ENCODE assay signal across 18 cellular contexts in the genomic region with DNA sequence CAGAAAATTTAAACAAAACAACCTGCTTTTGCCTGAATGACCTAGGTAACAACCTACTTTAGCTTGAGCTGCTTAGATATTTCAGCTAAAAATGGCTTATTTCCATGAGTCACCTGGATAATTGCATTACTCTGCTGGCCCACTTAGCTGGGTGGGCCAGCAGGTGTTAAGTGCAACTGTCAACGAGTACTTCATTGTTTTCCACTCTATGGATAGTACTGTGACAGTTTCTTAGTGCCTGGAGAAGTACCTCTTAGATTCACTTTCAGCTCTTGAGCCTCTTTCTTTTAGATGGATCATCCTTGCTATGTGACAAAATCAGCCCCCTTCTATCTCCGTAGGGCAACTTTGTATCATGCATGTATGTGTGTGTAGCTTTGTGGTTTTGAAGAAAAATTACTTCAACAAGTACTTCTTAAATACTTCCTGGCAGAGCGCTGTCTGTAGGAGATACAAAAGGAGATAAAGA.
DNase-seq lines count a peak whose midpoint lies in the region; ATAC-seq and TF ChIP-seq lines count a peak whose summit lies in the region.
"Had no signal": no experiment of that assay in that cellular context is flagged by ENCODE, and none has a peak within 500 bp of the region (broad histone marks: within the 10 kb centered on the region; RNA-seq: fewer than 3 reads in every experiment).

No MANE protein-coding gene starts in this region.

- no peaks in the 10 kb centered on the region for H3K36me3 Mint-ChIP-seq in activated CD4-positive, alpha-beta memory T cell treated with anti-CD3 and anti-CD28 coated beads for 36 hours
- H3K36me3 Mint-ChIP-seq in activated CD4-positive, alpha-beta memory T cell treated with anti-CD3 and anti-CD28 coated beads, Interleukin-2, amount 10 ng/mL, durations not matched to agents 7 days and 5 days (ENCODE audit: low read depth), result no peaks in the 10 kb centered on the region
- no peaks in the 10 kb centered on the region for H3K36me3 Mint-ChIP-seq in activated T-helper 17 cell treated with anti-CD3 and anti-CD28 coated beads, Interleukin-2, amount 50 U/mL, for 72 hours (ENCODE audit: low read depth)
- no peaks in the 10 kb centered on the region for H3K36me3 Mint-ChIP-seq in stimulated activated effector memory CD8-positive, alpha-beta T cell treated with anti-CD3 and anti-CD28 coated beads, Interleukin-12 subunit alpha, Interleukin-12 subunit beta, amount 100 ng/mL, for 72 hours
- H3K36me3 Mint-ChIP-seq: natural killer cell had no signal

- peaks cover 54% of the 10 kb centered on the region for H3K27me3 ChIP-seq in Loucy (ENCODE audit: insufficient read depth, low read length, poor library complexity, severe bottlenecking)
- H3K27me3 ChIP-seq: gastrocnemius medialis, tibial nerve had no signal

- H3K4me1 ChIP-seq in Loucy (ENCODE audit: insufficient read depth, low read length, poor library complexity, severe bottlenecking), result peaks cover 7% of the 10 kb centered on the region
- H3K4me1 ChIP-seq: gastrocnemius medialis, parathyroid adenoma, tibial nerve had no signal

- no peaks in the 10 kb centered on the region for H3K79me2 ChIP-seq in Loucy (ENCODE audit: insufficient read depth, low read length)
- H3K79me2 ChIP-seq: parathyroid adenoma had no signal

- H3K9me2 ChIP-seq in Loucy (replicated peaks; ENCODE audit: low read depth, low read length), result no peaks in the 10 kb centered on the region

- no peak overlapping the region for H3K4me3 ChIP-seq in Loucy (ENCODE audit: low read length, poor library complexity, severe bottlenecking)
- H3K4me3 ChIP-seq: cardiac muscle cell, gastrocnemius medialis, GM23248, tibial nerve had no signal

- ATAC-seq in activated T-helper 17 cell treated with anti-CD3 and anti-CD28 coated beads, Interleukin-2, amount 50 U/mL, for 72 hours (replicated peaks), result peak; percentile 64
- peak; percentile 73 for ATAC-seq in stimulated activated effector memory CD8-positive, alpha-beta T cell treated with anti-CD3 and anti-CD28 coated beads, Interleukin-12 subunit alpha, Interleukin-12 subunit beta, amount 100 ng/mL, for 72 hours
- no peak for ATAC-seq in omental fat pad (ENCODE audit: low FRiP score)
- no peak for ATAC-seq in HG02885 (IDR thresholded peaks at IDR 0.05; ENCODE audit: poor library complexity, unreplicated experiment)
- ATAC-seq: gastrocnemius medialis, natural killer cell had no signal

- no peaks in the 10 kb centered on the region for H3F3A ChIP-seq in Loucy (ENCODE audit: low read depth)

- H2AFZ ChIP-seq in Loucy (ENCODE audit: low read length), result no peak overlapping the region
- H2AFZ ChIP-seq: GM23248, parathyroid adenoma had no signal

- no peaks in the 10 kb centered on the region for H4K20me1 ChIP-seq in Loucy (ENCODE audit: insufficient read depth, low read length, poor library complexity, severe bottlenecking)

- CTCF ChIA-PET in activated CD4-positive, alpha-beta memory T cell treated with anti-CD3 and anti-CD28 coated beads for 36 hours (lab: Charles Lee), result interaction anchor here (0.9 to 1.3 kb wide), 3 partner anchors 21 to 26 kb away, joined by 3 to 4 read pairs (median 3); no protein-coding TSS in a partner anchor
- CTCF ChIA-PET in activated CD4-positive, alpha-beta memory T cell treated with anti-CD3 and anti-CD28 coated beads, Interleukin-2, amount 10 ng/mL, durations not matched to agents 7 days and 5 days (lab: Charles Lee), result interaction anchor here (1.0 kb wide), 1 partner anchor 27 kb away, joined by 4 read pairs; no protein-coding TSS in a partner anchor

- H3K9ac ChIP-seq in Loucy (ENCODE audit: low read depth, low read length, poor library complexity, severe bottlenecking), result no peak overlapping the region
- H3K9ac ChIP-seq: GM23248, parathyroid adenoma had no signal

- peak overlapping the region; percentile 21 for H3K27ac Mint-ChIP-seq in activated CD4-positive, alpha-beta memory T cell treated with anti-CD3 and anti-CD28 coated beads for 36 hours
- H3K27ac Mint-ChIP-seq in activated CD4-positive, alpha-beta memory T cell treated with anti-CD3 and anti-CD28 coated beads, Interleukin-2, amount 10 ng/mL, durations not matched to agents 7 days and 5 days, result no peak overlapping the region
- peak overlapping the region; percentile 13 for H3K27ac Mint-ChIP-seq in activated T-helper 17 cell treated with anti-CD3 and anti-CD28 coated beads, Interleukin-2, amount 50 U/mL, for 72 hours
- H3K27ac Mint-ChIP-seq in stimulated activated effector memory CD8-positive, alpha-beta T cell treated with anti-CD3 and anti-CD28 coated beads, Interleukin-12 subunit alpha, Interleukin-12 subunit beta, amount 100 ng/mL, for 72 hours, result no peak overlapping the region
- H3K27ac Mint-ChIP-seq: natural killer cell had no signal

- TF ChIP-seq CTCF in Loucy (conservative IDR thresholded peaks at IDR 0.05; ENCODE audit: low read length), result no peak
- TF ChIP-seq CTCF in omental fat pad (IDR thresholded peaks at IDR 0.05), result no peak

- peaks cover 31% of the 10 kb centered on the region for H3K4me1 Mint-ChIP-seq in activated CD4-positive, alpha-beta memory T cell treated with anti-CD3 and anti-CD28 coated beads for 36 hours (ENCODE audit: low read depth)
- H3K4me1 Mint-ChIP-seq in activated CD4-positive, alpha-beta memory T cell treated with anti-CD3 and anti-CD28 coated beads, Interleukin-2, amount 10 ng/mL, durations not matched to agents 7 days and 5 days, result peaks cover 22% of the 10 kb centered on the region
- H3K4me1 Mint-ChIP-seq in activated T-helper 17 cell treated with anti-CD3 and anti-CD28 coated beads, Interleukin-2, amount 50 U/mL, for 72 hours, result peaks cover 23% of the 10 kb centered on the region
- peaks cover 7% of the 10 kb centered on the region for H3K4me1 Mint-ChIP-seq in stimulated activated effector memory CD8-positive, alpha-beta T cell treated with anti-CD3 and anti-CD28 coated beads, Interleukin-12 subunit alpha, Interleukin-12 subunit beta, amount 100 ng/mL, for 72 hours

- no peak for DNase-seq in activated CD4-positive, alpha-beta memory T cell treated with anti-CD3 and anti-CD28 coated beads for 36 hours
- no peak for DNase-seq in activated CD4-positive, alpha-beta memory T cell treated with anti-CD3 and anti-CD28 coated beads, Interleukin-2, amount 10 ng/mL, durations not matched to agents 7 days and 5 days
- DNase-seq in stimulated activated effector memory CD8-positive, alpha-beta T cell treated with anti-CD3 and anti-CD28 coated beads, Interleukin-12 subunit alpha, Interleukin-12 subunit beta, amount 100 ng/mL, for 72 hours (ENCODE audit: low spot score in 2 of 2), result no peak
- no peak for DNase-seq in omental fat pad (ENCODE audit: low spot score)
- no peak for DNase-seq in dermis blood vessel endothelial cell
- DNase-seq: activated CD8-positive, alpha-beta memory T cell treated with anti-CD3 and anti-CD28 coated beads for 24 hours; amygdala; gastrocnemius medialis; GM23248; natural killer cell; NCI-H1436; NCI-H226 had no signal

- no peaks in the 10 kb centered on the region for H3K27me3 Mint-ChIP-seq in activated CD4-positive, alpha-beta memory T cell treated with anti-CD3 and anti-CD28 coated beads for 36 hours
- H3K27me3 Mint-ChIP-seq in activated CD4-positive, alpha-beta memory T cell treated with anti-CD3 and anti-CD28 coated beads, Interleukin-2, amount 10 ng/mL, durations not matched to agents 7 days and 5 days, result peaks cover 5% of the 10 kb centered on the region
- H3K27me3 Mint-ChIP-seq in activated T-helper 17 cell treated with anti-CD3 and anti-CD28 coated beads, Interleukin-2, amount 50 U/mL, for 72 hours, result no peaks in the 10 kb centered on the region

- H3K9me3 ChIP-seq in Loucy (ENCODE audit: insufficient read depth, low read depth, low read length), result no peaks in the 10 kb centered on the region
- H3K9me3 ChIP-seq: gastrocnemius medialis, tibial nerve had no signal

- POLR2A ChIA-PET in activated CD4-positive, alpha-beta memory T cell treated with anti-CD3 and anti-CD28 coated beads for 36 hours (lab: Charles Lee), result interaction anchor here (1.0 kb wide), 1 partner anchor 552 kb away, joined by 3 read pairs; no protein-coding TSS in a partner anchor
- POLR2A ChIA-PET in activated CD4-positive, alpha-beta memory T cell treated with anti-CD3 and anti-CD28 coated beads, Interleukin-2, amount 10 ng/mL, durations not matched to agents 7 days and 5 days (lab: Charles Lee), result no interaction called here

- no peak overlapping the region for H3K4me3 Mint-ChIP-seq in activated CD4-positive, alpha-beta memory T cell treated with anti-CD3 and anti-CD28 coated beads for 36 hours
- H3K4me3 Mint-ChIP-seq in activated CD4-positive, alpha-beta memory T cell treated with anti-CD3 and anti-CD28 coated beads, Interleukin-2, amount 10 ng/mL, durations not matched to agents 7 days and 5 days, result no peak overlapping the region
- peak overlapping the region; percentile 40 for H3K4me3 Mint-ChIP-seq in activated T-helper 17 cell treated with anti-CD3 and anti-CD28 coated beads, Interleukin-2, amount 50 U/mL, for 72 hours
- H3K4me3 Mint-ChIP-seq in stimulated activated effector memory CD8-positive, alpha-beta T cell treated with anti-CD3 and anti-CD28 coated beads, Interleukin-12 subunit alpha, Interleukin-12 subunit beta, amount 100 ng/mL, for 72 hours, result no peak overlapping the region
- H3K4me3 Mint-ChIP-seq: natural killer cell had no signal

- no peaks in the 10 kb centered on the region for H3K9me3 Mint-ChIP-seq in activated CD4-positive, alpha-beta memory T cell treated with anti-CD3 and anti-CD28 coated beads for 36 hours
- no peaks in the 10 kb centered on the region for H3K9me3 Mint-ChIP-seq in activated CD4-positive, alpha-beta memory T cell treated with anti-CD3 and anti-CD28 coated beads, Interleukin-2, amount 10 ng/mL, durations not matched to agents 7 days and 5 days
- no peaks in the 10 kb centered on the region for H3K9me3 Mint-ChIP-seq in activated T-helper 17 cell treated with anti-CD3 and anti-CD28 coated beads, Interleukin-2, amount 50 U/mL, for 72 hours
- peaks cover 3% of the 10 kb centered on the region for H3K9me3 Mint-ChIP-seq in stimulated activated effector memory CD8-positive, alpha-beta T cell treated with anti-CD3 and anti-CD28 coated beads, Interleukin-12 subunit alpha, Interleukin-12 subunit beta, amount 100 ng/mL, for 72 hours
- H3K9me3 Mint-ChIP-seq: natural killer cell had no signal

- peak overlapping the region; percentile 3 for H3K4me2 ChIP-seq in Loucy (ENCODE audit: low read depth, low read length, poor library complexity, severe bottlenecking)

- no peaks in the 10 kb centered on the region for H3K36me3 ChIP-seq in Loucy (ENCODE audit: insufficient read depth, low read length)
- H3K36me3 ChIP-seq: cardiac muscle cell, gastrocnemius medialis, tibial nerve had no signal

- intact Hi-C loops in activated CD4-positive, alpha-beta memory T cell treated with anti-CD3 and anti-CD28 coated beads for 36 hours (cut with micrococcal nuclease), result loop anchor here (5.0 kb wide), 3 partner anchors 35 to 195 kb away; no protein-coding TSS in a partner anchor

Comparison
In these comparisons a context has a peak if more than half of its experiments do, and no peak if none do; other contexts are left out.
1. H3K27ac Mint-ChIP-seq: peak in activated CD4-positive, alpha-beta memory T cell treated with anti-CD3 and anti-CD28 coated beads for 36 hours (single experiment) and activated T-helper 17 cell treated with anti-CD3 and anti-CD28 coated beads, Interleukin-2, amount 50 U/mL, for 72 hours (single experiment); none in activated CD4-positive, alpha-beta memory T cell treated with anti-CD3 and anti-CD28 coated beads, Interleukin-2, amount 10 ng/mL, durations not matched to agents 7 days and 5 days (single experiment) and stimulated activated effector memory CD8-positive, alpha-beta T cell treated with anti-CD3 and anti-CD28 coated beads, Interleukin-12 subunit alpha, Interleukin-12 subunit beta, amount 100 ng/mL, for 72 hours (single experiment).
2. ATAC-seq: peak in activated T-helper 17 cell treated with anti-CD3 and anti-CD28 coated beads, Interleukin-2, amount 50 U/mL, for 72 hours (single experiment) and stimulated activated effector memory CD8-positive, alpha-beta T cell treated with anti-CD3 and anti-CD28 coated beads, Interleukin-12 subunit alpha, Interleukin-12 subunit beta, amount 100 ng/mL, for 72 hours (single experiment); none in omental fat pad (single experiment) and HG02885 (single experiment).